ENCODE assay signal across 8 cellular contexts in the genomic region with DNA sequence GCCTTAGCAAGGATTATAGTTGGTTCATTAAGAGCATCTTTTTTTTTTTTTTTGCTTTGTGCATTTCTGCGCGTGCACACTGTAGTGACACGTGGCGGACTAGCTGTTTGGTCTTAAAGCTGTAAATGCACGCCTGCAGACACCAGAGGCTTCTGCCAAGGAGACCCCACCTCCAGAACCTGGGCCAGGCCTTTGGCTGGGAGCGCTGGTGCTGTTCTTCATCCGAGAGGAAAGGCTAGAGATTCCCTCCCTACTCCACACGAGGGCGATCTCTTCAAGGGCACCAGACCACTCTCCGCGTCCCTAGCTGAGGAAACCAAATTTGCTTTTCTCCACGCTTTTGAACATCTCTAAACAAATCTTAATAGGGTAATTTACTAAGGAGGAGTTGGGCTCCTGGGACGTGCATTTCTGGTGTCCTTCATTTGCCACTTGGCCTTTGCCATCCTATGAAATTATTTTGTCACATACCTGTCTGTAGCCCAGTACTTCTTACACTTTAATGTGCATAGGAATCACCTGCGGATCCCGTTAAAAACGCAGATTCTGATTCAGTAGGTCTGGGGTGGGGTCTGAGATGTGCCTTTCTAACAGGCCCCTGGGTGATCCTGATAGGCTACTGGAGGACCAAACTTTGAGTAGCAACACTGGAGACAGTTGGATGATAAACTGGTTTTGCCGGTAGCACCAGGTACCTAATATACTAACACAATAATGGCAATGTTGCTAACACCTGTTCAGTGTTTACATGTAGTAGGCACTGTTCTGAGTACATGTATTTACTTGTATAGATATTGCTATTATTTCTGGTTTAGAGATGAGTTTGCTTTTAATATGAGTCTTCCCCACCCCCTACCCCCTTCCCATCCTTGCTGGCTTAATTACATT. TPM values are rescaled to one million over a fixed set of nuclear protein-coding genes. Genes with fewer than 3 reads are reported as not detected.
DNase-seq lines count a peak whose midpoint lies in the region; ATAC-seq and TF ChIP-seq lines count a peak whose summit lies in the region.

No MANE protein-coding gene starts in this region.

- H3K4me1 Mint-ChIP-seq in endothelial cell (ENCODE audit: unreplicated experiment) = peaks cover 18% of the 10 kb centered on the region
- H3K4me1 Mint-ChIP-seq in naive thymus-derived CD4-positive, alpha-beta T cell = peaks cover 7 to 23% (median 16%) of the 10 kb centered on the region in 7 donors

- H3K36me3 ChIP-seq in naive thymus-derived CD4-positive, alpha-beta T cell (ENCODE audit: control insufficient read depth in 2 of 3, insufficient read depth in 3 of 3, low read length in 3 of 3) = no peaks in the 10 kb centered on the region

- no peak overlapping the region for H3K4me3 ChIP-seq in naive thymus-derived CD4-positive, alpha-beta T cell (ENCODE audit: low read length)

- ATAC-seq in HG02588 (IDR thresholded peaks at IDR 0.05; ENCODE audit: unreplicated experiment) (peak; percentile 77), HG02884 (IDR thresholded peaks at IDR 0.05; ENCODE audit: unreplicated experiment) (no peak)
- peak; percentile 38 for ATAC-seq in naive thymus-derived CD4-positive, alpha-beta T cell

- DNase-seq in activated T-cell treated with anti-CD3 and anti-CD28 coated beads for 24 hours (ENCODE audit: low read depth) (peak; percentile 20), activated T-cell treated with anti-CD3 and anti-CD28 coated beads for 4 hours (no peak), NCI-H1694 (lab: John Stamatoyannopoulos, UW) (peak; percentile 79), T-helper 9 cell (peak; percentile 7), endothelial cell (ENCODE audit: low spot score) (peak; percentile 67)
- DNase-seq in naive thymus-derived CD4-positive, alpha-beta T cell = peak in 5 of 9 donors; percentile 9 to 32 (median 20)

- H3K27ac Mint-ChIP-seq in endothelial cell (ENCODE audit: unreplicated experiment) = no peak overlapping the region
- H3K27ac Mint-ChIP-seq in naive thymus-derived CD4-positive, alpha-beta T cell = no peak overlapping the region

- peak; percentile 48 for TF ChIP-seq CTCF in endothelial cell (IDR thresholded peaks at IDR 0.05; ENCODE audit: unreplicated experiment)

- H3K27ac ChIP-seq in naive thymus-derived CD4-positive, alpha-beta T cell (ENCODE audit: low read depth, low read length) = no peak overlapping the region

- POLR2A ChIA-PET in naive thymus-derived CD4-positive, alpha-beta T cell (lab: Charles Lee) = no interaction called here

- no peaks in the 10 kb centered on the region for H3K9me3 Mint-ChIP-seq in endothelial cell (ENCODE audit: unreplicated experiment)
- H3K9me3 Mint-ChIP-seq in naive thymus-derived CD4-positive, alpha-beta T cell = peaks cover 3 to 25% (median 12%) of the 10 kb centered on the region in 11 donors

- peaks cover 3 to 20% of the 10 kb centered on the region in 2 donors for H3K27me3 ChIP-seq in naive thymus-derived CD4-positive, alpha-beta T cell (ENCODE audit: control insufficient read depth in 2 of 2, insufficient read depth in 2 of 2, low read length in 2 of 2)

- H3K36me3 Mint-ChIP-seq in endothelial cell (ENCODE audit: low read depth, unreplicated experiment) = peaks cover 7% of the 10 kb centered on the region
- peaks cover 0 to 11% (median 0%) of the 10 kb centered on the region in 5 donors for H3K36me3 Mint-ChIP-seq in naive thymus-derived CD4-positive, alpha-beta T cell

- intact Hi-C loops in naive thymus-derived CD4-positive, alpha-beta T cell (cut with micrococcal nuclease) = loop anchor here in 1 of 2 donors (2.0 kb wide), 1 partner anchor 1471 kb away; no protein-coding TSS in a partner anchor

- H3K9me3 ChIP-seq in naive thymus-derived CD4-positive, alpha-beta T cell (ENCODE audit: control insufficient read depth in 2 of 3, low read length in 3 of 3) = no peaks in the 10 kb centered on the region

- CTCF ChIA-PET in naive thymus-derived CD4-positive, alpha-beta T cell (lab: Charles Lee) = interaction anchor here (0.6 kb wide), 1 partner anchor 283 kb away, joined by 3 read pairs; no protein-coding TSS in a partner anchor

- H3K4me3 Mint-ChIP-seq in endothelial cell (ENCODE audit: unreplicated experiment) = peak overlapping the region; percentile 42
- peak overlapping the region in 7 of 10 donors; percentile 3 to 74 (median 27) for H3K4me3 Mint-ChIP-seq in naive thymus-derived CD4-positive, alpha-beta T cell

- peaks cover 5 to 7% of the 10 kb centered on the region in 2 donors for H3K4me1 ChIP-seq in naive thymus-derived CD4-positive, alpha-beta T cell (ENCODE audit: control insufficient read depth in 2 of 2, insufficient read depth in 2 of 2, low read length in 2 of 2)

- peaks cover 3% of the 10 kb centered on the region for H3K27me3 Mint-ChIP-seq in endothelial cell (ENCODE audit: unreplicated experiment)
- peaks cover 66 to 87% (median 84%) of the 10 kb centered on the region in 5 donors for H3K27me3 Mint-ChIP-seq in naive thymus-derived CD4-positive, alpha-beta T cell

RNA-seq across cellular contexts. Expression of a gene that starts 1.3 kb away (rescaled TPM):
- 3.0 TPM for total RNA-seq in endothelial cell (ENCODE audit: unreplicated experiment)
- total RNA-seq in naive thymus-derived CD4-positive, alpha-beta T cell = not detected
- polyA plus RNA-seq in naive thymus-derived CD4-positive, alpha-beta T cell = not detected
